In genomic region chr18:23977709-23978483, GRCh38 we compare ENCODE assay signal across 13 cellular contexts. TPM values are rescaled to one million over a fixed set of nuclear protein-coding genes. Genes with fewer than 3 reads are reported as not detected.
A peak's percentile ranks its signal among the peaks of the same experiment; 100 is the strongest.
DNase-seq lines count a peak whose midpoint lies in the region; ATAC-seq and TF ChIP-seq lines count a peak whose summit lies in the region.
"Had no signal": no experiment of that assay in that cellular context is flagged by ENCODE, and none has a peak within 500 bp of the region (broad histone marks: within the 10 kb centered on the region; RNA-seq: fewer than 3 reads in every experiment).

No MANE protein-coding gene starts in this region.

- intact Hi-C loops in lower lobe of right lung (cut with DNase I) (no loop called here), body of pancreas (cut with DNase I) (no loop called here)

- CTCF ChIA-PET in activated CD8-positive, alpha-beta T cell treated with anti-CD3 and anti-CD28 coated beads, Interleukin-2, amount 10 ng/mL, durations not matched to agents 7 days and 5 days (lab: Charles Lee), result interaction anchor here (0.9 to 2.2 kb wide), 6 partner anchors 9 to 38 kb away, joined by 3 to 7 read pairs (median 4); no protein-coding TSS in a partner anchor

- DNase-seq in SKM-1 treated with dmso at 0.1 percent for 144 hours (lab: John Stamatoyannopoulos, UW; ENCODE audit: unreplicated experiment), result peak; percentile 16
- no peak for DNase-seq in SKM-1 (lab: John Stamatoyannopoulos, UW; ENCODE audit: unreplicated experiment)
- DNase-seq in DND-41, result peak; percentile 55
- peak; percentile 36 for DNase-seq in activated CD8-positive, alpha-beta T cell treated with anti-CD3 and anti-CD28 coated beads, Interleukin-2, amount 10 ng/mL, durations not matched to agents 7 days and 5 days
- DNase-seq in lower lobe of right lung, result no peak
- no peak for DNase-seq in endothelial cell (ENCODE audit: low spot score)
- no peak for DNase-seq in body of pancreas
- DNase-seq: activated B cell treated with CpG ODN at 0.5 μM for 24 hours, NCI-H1092, transverse colon had no signal

- peaks cover 20% of the 10 kb centered on the region for H3K36me3 Mint-ChIP-seq in activated CD8-positive, alpha-beta T cell treated with anti-CD3 and anti-CD28 coated beads, Interleukin-2, amount 10 ng/mL, durations not matched to agents 7 days and 5 days (ENCODE audit: low read depth)
- H3K36me3 Mint-ChIP-seq in endothelial cell (ENCODE audit: low read depth, unreplicated experiment), result no peaks in the 10 kb centered on the region

- TF ChIP-seq CTCF in DND-41 (IDR thresholded peaks at IDR 0.05; ENCODE audit: borderline replicate concordance, extremely low read depth, low read length, poor library complexity, severe bottlenecking) (no peak), lower lobe of right lung (IDR thresholded peaks at IDR 0.05) (no peak), endothelial cell (IDR thresholded peaks at IDR 0.05; ENCODE audit: unreplicated experiment) (no peak), body of pancreas (IDR thresholded peaks at IDR 0.05) (no peak)

- H3K4me2 ChIP-seq in DND-41 (ENCODE audit: insufficient read depth, low read length), result no peak overlapping the region

- no peaks in the 10 kb centered on the region for H3K27me3 Mint-ChIP-seq in activated CD8-positive, alpha-beta T cell treated with anti-CD3 and anti-CD28 coated beads, Interleukin-2, amount 10 ng/mL, durations not matched to agents 7 days and 5 days (ENCODE audit: low read depth)
- peaks cover 6% of the 10 kb centered on the region for H3K27me3 Mint-ChIP-seq in endothelial cell (ENCODE audit: unreplicated experiment)
- H3K27me3 Mint-ChIP-seq: activated B cell treated with CpG ODN at 0.5 μM for 24 hours had no signal

- no peak overlapping the region for H3K9ac ChIP-seq in DND-41 (ENCODE audit: low read depth, low read length)

- H3K36me3 ChIP-seq in DND-41 (ENCODE audit: insufficient read depth, low read length) (no peaks in the 10 kb centered on the region), lower lobe of right lung (no peaks in the 10 kb centered on the region), body of pancreas (replicated peaks in 1 of 2; ENCODE audit: insufficient read depth in 1 of 2, low read depth in 2 of 2) (no peaks in the 10 kb centered on the region)
- H3K36me3 ChIP-seq: gastroesophageal sphincter, transverse colon had no signal

- peak overlapping the region; percentile 78 for H3K27ac Mint-ChIP-seq in activated CD8-positive, alpha-beta T cell treated with anti-CD3 and anti-CD28 coated beads, Interleukin-2, amount 10 ng/mL, durations not matched to agents 7 days and 5 days
- H3K27ac Mint-ChIP-seq in endothelial cell (ENCODE audit: unreplicated experiment), result no peak overlapping the region
- H3K27ac Mint-ChIP-seq: activated B cell treated with CpG ODN at 0.5 μM for 24 hours, nephron had no signal

- H2AFZ ChIP-seq in DND-41 (ENCODE audit: low read depth, low read length), result no peak overlapping the region

- H3K27ac ChIP-seq in DND-41 (ENCODE audit: low read length) (peak overlapping the region; percentile 45), lower lobe of right lung (no peak overlapping the region), body of pancreas (no peak overlapping the region)
- H3K27ac ChIP-seq: gastroesophageal sphincter, transverse colon had no signal

- no peaks in the 10 kb centered on the region for H4K20me1 ChIP-seq in DND-41 (ENCODE audit: insufficient read depth, low read length)

- ATAC-seq in DND-41 (ENCODE audit: insufficient read depth, low read depth) (peak; percentile 78), lower lobe of right lung (peak; percentile 19 to 48), GM18870 (IDR thresholded peaks at IDR 0.05; ENCODE audit: unreplicated experiment) (no peak), body of pancreas (no peak)
- peak; percentile 75 for ATAC-seq in activated CD8-positive, alpha-beta T cell treated with anti-CD3 and anti-CD28 coated beads, Interleukin-2, amount 10 ng/mL, durations not matched to agents 7 days and 5 days
- ATAC-seq: gastroesophageal sphincter had no signal

- POLR2A ChIA-PET in activated CD8-positive, alpha-beta T cell treated with anti-CD3 and anti-CD28 coated beads, Interleukin-2, amount 10 ng/mL, durations not matched to agents 7 days and 5 days (lab: Charles Lee), result interaction anchor here (0.6 kb wide), 1 partner anchor 33 kb away, joined by 3 read pairs; no protein-coding TSS in a partner anchor

- 83 to 90% methylated on average over 1 of the region's 1 CpG for WGBS in body of pancreas, 2 donors

- H3K9me3 ChIP-seq in DND-41 (ENCODE audit: insufficient read depth, low read length, severe bottlenecking), result no peaks in the 10 kb centered on the region
- H3K9me3 ChIP-seq in lower lobe of right lung, result no peaks in the 10 kb centered on the region
- no peaks in the 10 kb centered on the region for H3K9me3 ChIP-seq in body of pancreas
- H3K9me3 ChIP-seq: gastroesophageal sphincter had no signal

- H3K4me3 Mint-ChIP-seq in activated CD8-positive, alpha-beta T cell treated with anti-CD3 and anti-CD28 coated beads, Interleukin-2, amount 10 ng/mL, durations not matched to agents 7 days and 5 days, result no peak overlapping the region
- H3K4me3 Mint-ChIP-seq in endothelial cell (ENCODE audit: unreplicated experiment), result no peak overlapping the region
- H3K4me3 Mint-ChIP-seq: activated B cell treated with CpG ODN at 0.5 μM for 24 hours, nephron had no signal

- H3K4me1 Mint-ChIP-seq in activated CD8-positive, alpha-beta T cell treated with anti-CD3 and anti-CD28 coated beads, Interleukin-2, amount 10 ng/mL, durations not matched to agents 7 days and 5 days (ENCODE audit: low read depth), result peaks cover 31% of the 10 kb centered on the region
- no peaks in the 10 kb centered on the region for H3K4me1 Mint-ChIP-seq in endothelial cell (ENCODE audit: unreplicated experiment)

- no peaks in the 10 kb centered on the region for H3K79me2 ChIP-seq in DND-41 (ENCODE audit: insufficient read depth, low read length)

- H3K4me3 ChIP-seq in DND-41 (ENCODE audit: low read depth in 1 of 2, low read length in 2 of 2) (no peak overlapping the region), lower lobe of right lung (no peak overlapping the region), body of pancreas (no peak overlapping the region)
- H3K4me3 ChIP-seq: gastroesophageal sphincter, transverse colon had no signal

- H3K9me3 Mint-ChIP-seq in activated CD8-positive, alpha-beta T cell treated with anti-CD3 and anti-CD28 coated beads, Interleukin-2, amount 10 ng/mL, durations not matched to agents 7 days and 5 days (ENCODE audit: insufficient read depth), result peaks cover 9% of the 10 kb centered on the region
- H3K9me3 Mint-ChIP-seq in endothelial cell (ENCODE audit: unreplicated experiment), result no peaks in the 10 kb centered on the region
- H3K9me3 Mint-ChIP-seq: activated B cell treated with CpG ODN at 0.5 μM for 24 hours had no signal

- peaks cover 24% of the 10 kb centered on the region for H3K4me1 ChIP-seq in DND-41 (ENCODE audit: insufficient read depth, low read length)
- H3K4me1 ChIP-seq in lower lobe of right lung, result no peaks in the 10 kb centered on the region
- H3K4me1 ChIP-seq in body of pancreas, result no peaks in the 10 kb centered on the region

- H3K27me3 ChIP-seq in DND-41 (ENCODE audit: insufficient read depth, low read length, poor library complexity) (no peaks in the 10 kb centered on the region), lower lobe of right lung (ENCODE audit: low read depth) (no peaks in the 10 kb centered on the region), body of pancreas (no peaks in the 10 kb centered on the region)
- H3K27me3 ChIP-seq: gastroesophageal sphincter, transverse colon had no signal

- no peak for TF ChIP-seq POLR2A in body of pancreas (IDR thresholded peaks at IDR 0.05)

RNA-seq across cellular contexts. Expression of gene TTC39C, which starts 36.7 kb away (rescaled TPM):
- 10 to 100 TPM; 71.5 to 72.2 TPM for total RNA-seq in activated CD8-positive, alpha-beta T cell treated with anti-CD3 and anti-CD28 coated beads, Interleukin-2, amount 10 ng/mL, durations not matched to agents 7 days and 5 days
- total RNA-seq in lower lobe of right lung (14.6 TPM), endothelial cell (ENCODE audit: unreplicated experiment) (14.3 TPM), body of pancreas (10 to 100 TPM; 20.1 to 21.8 TPM)

Comparison
In these comparisons a context has a peak if more than half of its experiments do, and no peak if none do; other contexts are left out.
1. DNase-seq: peak in SKM-1 treated with dmso at 0.1 percent for 144 hours (single experiment), DND-41 (single experiment) and activated CD8-positive, alpha-beta T cell treated with anti-CD3 and anti-CD28 coated beads, Interleukin-2, amount 10 ng/mL, durations not matched to agents 7 days and 5 days (single experiment); none in SKM-1 (single experiment), lower lobe of right lung (single experiment), endothelial cell (single experiment) and body of pancreas (0 of 4).
2. ATAC-seq: peak in DND-41 (single experiment), activated CD8-positive, alpha-beta T cell treated with anti-CD3 and anti-CD28 coated beads, Interleukin-2, amount 10 ng/mL, durations not matched to agents 7 days and 5 days (single experiment) and lower lobe of right lung (2 of 2); none in GM18870 (single experiment) and body of pancreas (single experiment).